In genomic region chr4:128776794-128777216, GRCh38 we compare ENCODE assay signal across 10 cellular contexts. TPM values are rescaled to one million over a fixed set of nuclear protein-coding genes. Genes with fewer than 3 reads are reported as not detected.
DNase-seq lines count a peak whose midpoint lies in the region; ATAC-seq, FAIRE-seq and TF ChIP-seq lines count a peak whose summit lies in the region.
"Had no signal": no experiment of that assay in that cellular context is flagged by ENCODE, and none has a peak within 500 bp of the region (broad histone marks: within the 10 kb centered on the region; RNA-seq: fewer than 3 reads in every experiment).

No MANE protein-coding gene starts in this region.

- H3K4me1 ChIP-seq in astrocyte (ENCODE audit: insufficient read depth, low read length), result peaks cover 7% of the 10 kb centered on the region
- peaks cover 0 to 10% (median 4%) of the 10 kb centered on the region in 4 donors for H3K4me1 ChIP-seq in esophagus muscularis mucosa

- no peaks in the 10 kb centered on the region for H3K79me2 ChIP-seq in astrocyte (ENCODE audit: insufficient read depth, low read length)

- 55% methylated on average over 3 of the region's 3 CpGs for WGBS in esophagus muscularis mucosa

- no peak overlapping the region for H3K4me3 Mint-ChIP-seq in astrocyte (ENCODE audit: unreplicated experiment)
- H3K4me3 Mint-ChIP-seq: dendritic cell treated with granulocyte-macrophage colony-stimulating factor and Interleukin-4, amounts not matched to agents 40 ng/mL and 50 ng/mL, for 4 days had no signal

- ATAC-seq in GM18502 (IDR thresholded peaks at IDR 0.05; ENCODE audit: poor library complexity, unreplicated experiment) (no peak), HG02852 (IDR thresholded peaks at IDR 0.05; ENCODE audit: unreplicated experiment) (no peak)

- no peaks in the 10 kb centered on the region for H3K27me3 Mint-ChIP-seq in astrocyte (ENCODE audit: low read depth, unreplicated experiment)

- peak overlapping the region; percentile 2 for H3K9ac ChIP-seq in astrocyte (ENCODE audit: low read length)

- intact Hi-C loops in esophagus muscularis mucosa (cut with DNase I), result no loop called here

- DNase-seq in COLO668 (lab: John Stamatoyannopoulos, UW; ENCODE audit: unreplicated experiment), result peak; percentile 5
- DNase-seq in HTR-8/SVneo (ENCODE audit: insufficient read length, low spot score), result peak; percentile 73
- peak; percentile 97 for DNase-seq in astrocyte (ENCODE audit: low read depth)
- peak; percentile 27 for DNase-seq in left kidney (ENCODE audit: low read depth, low spot score)
- no peak for DNase-seq in esophagus muscularis mucosa (ENCODE audit: extremely low spot score)
- DNase-seq in NCI-H526 treated with DMSO at 0.1 percent for 48 hours (lab: John Stamatoyannopoulos, UW), result no peak
- DNase-seq: small intestine had no signal

- H3K27ac ChIP-seq in astrocyte (ENCODE audit: low read depth, low read length) (no peak overlapping the region), esophagus muscularis mucosa (replicated peaks in 1 of 4) (no peak overlapping the region)

- H3K9me3 ChIP-seq in astrocyte (ENCODE audit: insufficient read depth, low read depth, low read length) (no peaks in the 10 kb centered on the region), esophagus muscularis mucosa (no peaks in the 10 kb centered on the region)

- FAIRE-seq in HTR-8/SVneo (lab: Jason Lieb, UNC) (no peak), astrocyte (lab: Jason Lieb, UNC) (peak; percentile 100)
- FAIRE-seq: small intestine had no signal

- H4K20me1 ChIP-seq in astrocyte (ENCODE audit: insufficient read depth, low read length), result no peaks in the 10 kb centered on the region

- H3K27me3 ChIP-seq in astrocyte (ENCODE audit: insufficient read depth, low read length) (no peaks in the 10 kb centered on the region), esophagus muscularis mucosa (no peaks in the 10 kb centered on the region)

- H2AFZ ChIP-seq in astrocyte (ENCODE audit: low read depth, low read length), result no peak overlapping the region

- H3K36me3 ChIP-seq in astrocyte (ENCODE audit: insufficient read depth, low read length) (no peaks in the 10 kb centered on the region), esophagus muscularis mucosa (no peaks in the 10 kb centered on the region)

- peaks cover 19% of the 10 kb centered on the region for H3K4me1 Mint-ChIP-seq in astrocyte (ENCODE audit: low read depth, unreplicated experiment)

- no peaks in the 10 kb centered on the region for H3K36me3 Mint-ChIP-seq in astrocyte (ENCODE audit: low read depth, unreplicated experiment)

- TF ChIP-seq EP300 in esophagus muscularis mucosa (IDR thresholded peaks at IDR 0.05), result no peak

- H3K4me2 ChIP-seq in astrocyte (ENCODE audit: low read length), result peak overlapping the region; percentile 64

- peak overlapping the region; percentile 90 for H3K27ac Mint-ChIP-seq in astrocyte (ENCODE audit: unreplicated experiment)
- H3K27ac Mint-ChIP-seq: dendritic cell treated with granulocyte-macrophage colony-stimulating factor and Interleukin-4, amounts not matched to agents 40 ng/mL and 50 ng/mL, for 4 days had no signal

- no peaks in the 10 kb centered on the region for H3K9me3 Mint-ChIP-seq in astrocyte (ENCODE audit: unreplicated experiment)
- H3K9me3 Mint-ChIP-seq: dendritic cell treated with granulocyte-macrophage colony-stimulating factor and Interleukin-4, amounts not matched to agents 40 ng/mL and 50 ng/mL, for 4 days had no signal

- TF ChIP-seq POLR2A in esophagus muscularis mucosa (IDR thresholded peaks at IDR 0.05; ENCODE audit: low read depth), result no peak

- TF ChIP-seq CTCF in astrocyte (IDR thresholded peaks at IDR 0.05; ENCODE audit: insufficient read depth, low read depth, low read length) (no peak), esophagus muscularis mucosa (IDR thresholded peaks at IDR 0.05) (no peak)

- H3K4me3 ChIP-seq in astrocyte (ENCODE audit: insufficient read depth, low read depth, low read length), result no peak overlapping the region
- no peak overlapping the region for H3K4me3 ChIP-seq in esophagus muscularis mucosa

RNA-seq across cellular contexts. Expression of gene JADE1, which starts 32.7 kb away (rescaled TPM):
- total RNA-seq in astrocyte (80.1 and 88.3 TPM in 2 replicates), esophagus muscularis mucosa (10 to 100 TPM; 40.8 to 60.1 (median 52.0) TPM)

Comparison
In these comparisons a context has a peak if more than half of its experiments do, and no peak if none do; other contexts are left out.
1. DNase-seq: peak in COLO668 (single experiment), HTR-8/SVneo (single experiment), astrocyte (single experiment) and left kidney (single experiment); none in esophagus muscularis mucosa (single experiment) and NCI-H526 treated with DMSO at 0.1 percent for 48 hours (single experiment).